1 cellular context compared by ENCODE assay signal in genomic region chr17:60036796-60037677, GRCh38.
TF ChIP-seq lines count a peak whose summit lies in the region.

No MANE protein-coding gene starts in this region.

TF ChIP-seq in K562, 482 proteins besides CTCF, POLR2A, EP300 and RAD21 (continued from another document):
- TF ChIP-seq MAX (CRISPR knock-in tag; IDR thresholded peaks at IDR 0.05) (peak; percentile 76), CBX1 (IDR thresholded peaks at IDR 0.05; ENCODE audit: low read depth) (no peak)
